Comparison of ENCODE assay signal across 16 cellular contexts in the genomic region with DNA sequence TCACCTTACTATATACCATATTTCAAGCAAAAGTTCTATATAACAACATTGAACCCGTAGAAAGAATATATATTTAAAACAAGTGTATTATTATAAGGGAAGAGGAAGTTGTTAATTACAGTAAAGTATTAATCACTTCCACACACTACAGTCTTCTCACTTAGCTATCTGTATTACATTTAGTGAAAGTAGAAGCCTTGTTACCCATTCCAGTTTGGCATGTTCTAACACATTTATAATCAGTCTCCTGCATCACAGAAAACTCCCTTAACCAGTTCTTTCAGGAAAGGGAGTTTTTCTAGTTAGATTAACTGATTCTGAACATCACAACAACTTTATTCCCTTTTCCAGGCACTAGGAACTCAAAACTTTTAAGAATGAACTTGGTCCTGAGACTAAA. TPM values are rescaled to one million over a fixed set of nuclear protein-coding genes. Genes with fewer than 3 reads are reported as not detected.
DNase-seq lines count a peak whose midpoint lies in the region; ATAC-seq, FAIRE-seq and TF ChIP-seq lines count a peak whose summit lies in the region.
"Had no signal": no experiment of that assay in that cellular context is flagged by ENCODE, and none has a peak within 500 bp of the region (broad histone marks: within the 10 kb centered on the region; RNA-seq: fewer than 3 reads in every experiment).

No MANE protein-coding gene starts in this region.

- TF ChIP-seq CTCF in K562 (IDR thresholded peaks at IDR 0.05 in 2 of 3, conservative IDR thresholded peaks at IDR 0.05 in 1 of 3; ENCODE audit: insufficient read depth in 2 of 3, low read depth in 1 of 3, low read length in 3 of 3) (no peak), natural killer cell (IDR thresholded peaks at IDR 0.05) (no peak)

- in situ Hi-C loops in K562 (cut with MboI) (no loop called here), HAP-1 (cut with MboI; ENCODE audit: low sequenced_read_pairs) (no loop called here)

- H3K9me3 ChIP-seq in K562 (replicated peaks; ENCODE audit: control insufficient read depth, insufficient read depth, low read depth, low read length) (no peaks in the 10 kb centered on the region), HAP-1 (no peaks in the 10 kb centered on the region)
- H3K9me3 ChIP-seq: ascending aorta, heart left ventricle, upper lobe of left lung had no signal

- H3K4me1 ChIP-seq in K562 (replicated peaks in 1 of 2; ENCODE audit: control insufficient read depth in 2 of 2, insufficient read depth in 2 of 2, low read length in 2 of 2), result peaks cover 0 to 19% of the 10 kb centered on the region in 2 experiments; a peak in 2 of 5 replicates
- H3K4me1 ChIP-seq in HAP-1, result peaks cover 32% of the 10 kb centered on the region

- no peaks in the 10 kb centered on the region for H3K36me3 Mint-ChIP-seq in natural killer cell

- peaks cover 84 to 96% of the 10 kb centered on the region in 2 donors for H3K4me1 Mint-ChIP-seq in natural killer cell

- H3K27ac ChIP-seq in K562 (ENCODE audit: extremely low read depth, low read depth, low read length), result peak overlapping the region; percentile 10; the same call in 1 of the 3 replicates
- H3K27ac ChIP-seq: ascending aorta, heart left ventricle, upper lobe of left lung had no signal

- H2AFZ ChIP-seq in K562 (ENCODE audit: low read depth, low read length), result no peak overlapping the region

- peak; percentile 42 for DNase-seq in NOMO-1 treated with DMSO at 0.1 percent for 48 hours (lab: John Stamatoyannopoulos, UW; ENCODE audit: unreplicated experiment)
- DNase-seq in NOMO-1 treated with dmso at 0.1 percent for 144 hours (lab: John Stamatoyannopoulos, UW; ENCODE audit: unreplicated experiment), result no peak
- peak; percentile 49 for DNase-seq in HPDE6-E6E7 (ENCODE audit: extremely low spot score)
- DNase-seq in K562 (ENCODE audit: extremely low read depth in 1 of 4, low spot score in 3 of 4), result no peak
- DNase-seq in natural killer cell, result no peak
- DNase-seq in NCI-H748 treated with DMSO at 0.1 percent for 48 hours (lab: John Stamatoyannopoulos, UW), result no peak
- no peak for DNase-seq in HAP-1 (ENCODE audit: low spot score in 2 of 2)
- DNase-seq: activated CD8-positive, alpha-beta memory T cell treated with anti-CD3 and anti-CD28 coated beads, Interleukin-2, amount 50 U/mL, for 4 hours; effector CD8-positive, alpha-beta T cell; heart left ventricle; MM.1S; RPMI8226; upper lobe of left lung had no signal

- TF ChIP-seq POLR2A in K562 (conservative IDR thresholded peaks at IDR 0.05), result no peak

- CTCF ChIA-PET in K562 (lab: Yijun Ruan, JAX; ENCODE audit: low intra/inter-chr PET ratio), result no interaction called here

- H3K9me3 Mint-ChIP-seq in natural killer cell, result no peaks in the 10 kb centered on the region

- H3K27ac Mint-ChIP-seq in natural killer cell, result peak overlapping the region; percentile 68 to 80

- H3K36me3 ChIP-seq in K562 (ENCODE audit: control insufficient read depth, insufficient read depth, low read length) (peaks cover 7% of the 10 kb centered on the region; the same call in 1 of the 3 replicates), HAP-1 (replicated peaks) (no peaks in the 10 kb centered on the region)
- H3K36me3 ChIP-seq: ascending aorta, upper lobe of left lung had no signal

- intact Hi-C loops in K562 (cut with micrococcal nuclease), result loop anchor here (10.0 kb wide), 1 partner anchor 210 kb away; no protein-coding TSS in a partner anchor
- intact Hi-C loops in natural killer cell (cut with micrococcal nuclease), result no loop called here

- ATAC-seq in K562 (peak; percentile 43), natural killer cell (peak; percentile 39 to 60 (median 48)), GM18502 (IDR thresholded peaks at IDR 0.05; ENCODE audit: poor library complexity, unreplicated experiment) (no peak)
- ATAC-seq: heart left ventricle had no signal

- H3K27me3 ChIP-seq in K562 (ENCODE audit: control insufficient read depth in 2 of 2, insufficient read depth in 2 of 2, low read length in 2 of 2) (no peaks in the 10 kb centered on the region), HAP-1 (ENCODE audit: low read depth) (no peaks in the 10 kb centered on the region)
- H3K27me3 ChIP-seq: ascending aorta, heart left ventricle, upper lobe of left lung had no signal

- FAIRE-seq in K562 (lab: Jason Lieb, UNC), result peak; percentile 19
- FAIRE-seq: A204.1 had no signal

- peak overlapping the region in 1 of 2 experiments; percentile 12; a peak in 1 of 4 replicates for H3K9ac ChIP-seq in K562 (ENCODE audit: insufficient read depth in 1 of 2, low read depth in 2 of 2, low read length in 2 of 2)

- BruUV-seq in K562 (replicated peaks; lab: Mats Ljungman, UMichigan), result no TSS peak

- peaks cover 100% of the 10 kb centered on the region for H3K79me2 ChIP-seq in K562 (ENCODE audit: control insufficient read depth, insufficient read depth, low read length)

- no peak overlapping the region for H3K4me3 ChIP-seq in K562
- H3K4me3 ChIP-seq in HAP-1, result no peak overlapping the region
- H3K4me3 ChIP-seq: ascending aorta, heart left ventricle, upper lobe of left lung had no signal

- no peak overlapping the region for H3K4me2 ChIP-seq in K562 (ENCODE audit: insufficient read depth, low read length)

- peaks cover 9% of the 10 kb centered on the region for H4K20me1 ChIP-seq in K562 (replicated peaks; ENCODE audit: control insufficient read depth, insufficient read depth, low read length)

- TF ChIP-seq RAD21 in K562 (CRISPR knock-in tag; conservative IDR thresholded peaks at IDR 0.05 in 1 of 2, IDR thresholded peaks at IDR 0.05 in 1 of 2), result no peak

- 11% methylated on average over 1 of the region's 1 CpG for WGBS in K562 (ENCODE audit: insufficient coverage, low coverage, missing lambda C conversion rate)

- POLR2A ChIA-PET in K562 (lab: Yijun Ruan, JAX), result interaction anchor here (1.4 kb wide), 1 partner anchor 10 kb away, joined by 4 read pairs; no protein-coding TSS in a partner anchor

- no peaks in the 10 kb centered on the region for H3K9me1 ChIP-seq in K562 (ENCODE audit: control insufficient read depth, insufficient read depth, low read length)

- no peak for TF ChIP-seq EP300 in K562 (IDR thresholded peaks at IDR 0.05; ENCODE audit: low read length)

- H3K4me3 Mint-ChIP-seq in natural killer cell, result no peak overlapping the region

- H3K27me3 Mint-ChIP-seq in natural killer cell (ENCODE audit: low read depth in 2 of 2), result no peaks in the 10 kb centered on the region

TF ChIP-seq in K562, 482 proteins besides CTCF, POLR2A, EP300 and RAD21:
- TF ChIP-seq GATAD2B (IDR thresholded peaks at IDR 0.05; ENCODE audit: borderline replicate concordance), result 0 out of 2 replicates have a peak, but pooled peaks have one; percentile 34
- no peak for TF ChIP-seq ZNF140 (CRISPR knock-in tag; IDR thresholded peaks at IDR 0.05)
- TF ChIP-seq, protein P1, sequence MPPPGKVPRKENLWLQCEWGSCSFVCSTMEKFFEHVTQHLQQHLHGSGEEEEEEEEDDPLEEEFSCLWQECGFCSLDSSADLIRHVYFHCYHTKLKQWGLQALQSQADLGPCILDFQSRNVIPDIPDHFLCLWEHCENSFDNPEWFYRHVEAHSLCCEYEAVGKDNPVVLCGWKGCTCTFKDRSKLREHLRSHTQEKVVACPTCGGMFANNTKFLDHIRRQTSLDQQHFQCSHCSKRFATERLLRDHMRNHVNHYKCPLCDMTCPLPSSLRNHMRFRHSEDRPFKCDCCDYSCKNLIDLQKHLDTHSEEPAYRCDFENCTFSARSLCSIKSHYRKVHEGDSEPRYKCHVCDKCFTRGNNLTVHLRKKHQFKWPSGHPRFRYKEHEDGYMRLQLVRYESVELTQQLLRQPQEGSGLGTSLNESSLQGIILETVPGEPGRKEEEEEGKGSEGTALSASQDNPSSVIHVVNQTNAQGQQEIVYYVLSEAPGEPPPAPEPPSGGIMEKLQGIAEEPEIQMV (tag; conservative IDR thresholded peaks at IDR 0.05; ENCODE audit: low read depth), result no peak
- TF ChIP-seq, protein P2, sequence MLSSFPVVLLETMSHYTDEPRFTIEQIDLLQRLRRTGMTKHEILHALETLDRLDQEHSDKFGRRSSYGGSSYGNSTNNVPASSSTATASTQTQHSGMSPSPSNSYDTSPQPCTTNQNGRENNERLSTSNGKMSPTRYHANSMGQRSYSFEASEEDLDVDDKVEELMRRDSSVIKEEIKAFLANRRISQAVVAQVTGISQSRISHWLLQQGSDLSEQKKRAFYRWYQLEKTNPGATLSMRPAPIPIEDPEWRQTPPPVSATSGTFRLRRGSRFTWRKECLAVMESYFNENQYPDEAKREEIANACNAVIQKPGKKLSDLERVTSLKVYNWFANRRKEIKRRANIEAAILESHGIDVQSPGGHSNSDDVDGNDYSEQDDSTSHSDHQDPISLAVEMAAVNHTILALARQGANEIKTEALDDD (IDR thresholded peaks at IDR 0.05), result peak; percentile 96
- TF ChIP-seq MYC (IDR thresholded peaks at IDR 0.05; ENCODE audit: low read depth, low read length), result no peak
- TF ChIP-seq MYC (CRISPR knock-in tag; IDR thresholded peaks at IDR 0.05; ENCODE audit: borderline replicate concordance, low read depth), result no peak
- no peak for TF ChIP-seq ERF (CRISPR knock-in tag; IDR thresholded peaks at IDR 0.05)
TF ChIP-seq in K562: peak in this region for 2.

RNA-seq across cellular contexts. Expression of a gene that starts 6.9 kb away (rescaled TPM):
- total RNA-seq in K562 (2011; cell fraction: chromatin; rRNA removed; ENCODE audit: low replicate concordance), result 10.7 and 28.6 TPM in 2 replicates
- total RNA-seq in K562 (2011; cell fraction: nucleolus; rRNA removed), result 6.7 and 7.6 TPM in 2 replicates
- total RNA-seq in K562 (2011; cell fraction: nucleoplasm; rRNA removed), result 20.8 and 42.9 TPM in 2 replicates
- total RNA-seq in K562 (2014; rRNA removed) (10.3 and 11.8 TPM in 2 replicates), K562 (2014; rRNA removed; fragmentation: Illumina TruSeq; extraction: Trizol) (25.5 and 26.8 TPM in 2 replicates), K562 (2015; rRNA removed; fragmentation: Illumina TruSeq; extraction: Trizol) (23.6 and 25.4 TPM in 2 replicates), K562 (2021) (41.8 and 48.4 TPM in 2 replicates), natural killer cell (10 to 100 TPM; 46.2 to 67.6 (median 57.3) TPM)
- polyA plus RNA-seq in K562 (2011; rRNA removed) (17.6 and 19.8 TPM in 2 replicates), K562 (2014; fragmentation: Illumina TruSeq; extraction: Trizol) (32.4 and 35.8 TPM in 2 replicates), K562 (2014; fragmentation: Nextera tagmentation; extraction: Ambion mirVana) (10 to 100 TPM; 20.2 to 20.9 TPM), K562 (2014; rRNA removed) (15.9 and 16.7 TPM in 2 replicates)
- 4.0 and 10.5 TPM in 2 replicates for polyA plus RNA-seq in K562 (2011; cell fraction: cytosol; rRNA removed)
- 11.3 and 16.5 TPM in 2 replicates for polyA plus RNA-seq in K562 (2011; cell fraction: nucleus; rRNA removed)
- 30.3 and 32.9 TPM in 2 replicates for polyA plus RNA-seq in K562 (2012)
- polyA minus RNA-seq in K562 (2011; rRNA and poly(A)+ RNA removed), result 14.8 and 18.2 TPM in 2 replicates
- 12.5 and 15.7 TPM in 2 replicates for polyA minus RNA-seq in K562 (2011; cell fraction: cytosol; rRNA and poly(A)+ RNA removed)
- polyA minus RNA-seq in K562 (2011; cell fraction: nucleus; rRNA and poly(A)+ RNA removed), result 10.0 and 16.6 TPM in 2 replicates

Comparison
In these comparisons a context has a peak if more than half of its experiments do, and no peak if none do; other contexts are left out.
1. DNase-seq: peak in NOMO-1 treated with DMSO at 0.1 percent for 48 hours (single experiment) and HPDE6-E6E7 (single experiment); none in NOMO-1 treated with dmso at 0.1 percent for 144 hours (single experiment), K562 (0 of 4), natural killer cell (single experiment), NCI-H748 treated with DMSO at 0.1 percent for 48 hours (single experiment) and HAP-1 (0 of 2).